ENCODE assay signal across 35 cellular contexts in the genomic region with DNA sequence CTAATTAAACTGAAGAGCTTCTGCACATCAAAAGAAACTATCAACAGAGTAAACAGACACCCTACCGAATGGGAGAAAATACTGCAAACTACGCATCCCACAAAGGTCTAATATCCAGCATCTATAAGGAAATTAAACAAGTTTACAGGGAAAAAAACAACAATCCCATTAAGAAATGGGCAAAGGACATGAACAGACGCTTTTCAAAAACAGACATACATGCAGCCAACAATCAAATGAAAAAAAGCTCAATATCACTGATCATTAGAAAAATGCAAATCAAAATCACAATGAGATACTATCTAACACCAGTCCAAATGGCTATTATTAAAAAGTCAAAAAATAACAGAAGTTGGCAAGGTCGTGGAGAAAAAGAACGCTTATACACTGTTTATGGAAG.
"Had no signal": no experiment of that assay in that cellular context is flagged by ENCODE, and none has a peak within 500 bp of the region (broad histone marks: within the 10 kb centered on the region; RNA-seq: fewer than 3 reads in every experiment).

No MANE protein-coding gene starts in this region.

- H3K36me3 ChIP-seq: MG63 had no signal

- H3K27me3 ChIP-seq: MG63 had no signal

- H3K4me3 ChIP-seq: MG63 had no signal

- DNase-seq: Karpas-422, Kasumi-1, MG63, MM.1S, MV-4-11, NCI-H1048, NCI-H1092, NCI-H1092 treated with DMSO at 0.1 percent for 48 hours, NCI-H1105, NCI-H1105 treated with DMSO at 0.1 percent for 48 hours, NCI-H1417, NCI-H1417 treated with DMSO at 0.1 percent for 48 hours, NCI-H1436, NCI-H1436 treated with DMSO at 0.1 percent for 48 hours, NCI-H146, NCI-H1694, NCI-H1694 treated with DMSO at 0.1 percent for 48 hours, NCI-H187, NCI-H187 treated with DMSO at 0.1 percent for 48 hours, NCI-H1930, NCI-H2029, NCI-H2029 treated with DMSO at 0.1 percent for 48 hours, NCI-H2081, NCI-H2081 treated with DMSO at 0.1 percent for 48 hours, NCI-H2107, NCI-H2171, NCI-H2171 treated with DMSO at 0.1 percent for 48 hours, NCI-H2227 treated with DMSO at 0.1 percent for 48 hours, NCI-H226, NCI-H345, NCI-H446, NCI-H446 treated with DMSO at 0.1 percent for 48 hours, NCI-H510A, NCI-H510A treated with DMSO at 0.1 percent for 48 hours, NCI-H524 had no signal
